In genomic region chr2:186485871-186486650, GRCh38 we compare ENCODE assay signal across 1 cellular context.
TF ChIP-seq lines count a peak whose summit lies in the region.

ZC3H15 (plus strand) TSS chr2:186486260; CDS start chr2:186486383, 123 bp downstream.

TF ChIP-seq in HepG2, 621 proteins besides CTCF, POLR2A, EP300 and RAD21 (continued from another document and continues in another):
- TF ChIP-seq NFAT5 (CRISPR knock-in tag; IDR thresholded peaks at IDR 0.05) (peak; percentile 76), ZNF317 (CRISPR knock-in tag; IDR thresholded peaks at IDR 0.05) (peak; percentile 67; the same call in 1 of the 2 replicates), HDAC1 (CRISPR knock-in tag; IDR thresholded peaks at IDR 0.05) (peak; percentile 97), HMG20A (CRISPR knock-in tag; IDR thresholded peaks at IDR 0.05; ENCODE audit: borderline replicate concordance) (peak; percentile 52; the same call in 1 of the 2 replicates), ZNF772 (CRISPR knock-in tag; IDR thresholded peaks at IDR 0.05) (peak; percentile 40), ZFYVE20 (CRISPR knock-in tag; IDR thresholded peaks at IDR 0.05; ENCODE audit: borderline replicate concordance, low read depth) (no peak), SOX6 (IDR thresholded peaks at IDR 0.05) (no peak), SOX6 (CRISPR knock-in tag; IDR thresholded peaks at IDR 0.05) (peak; percentile 87), ZNF609 (CRISPR knock-in tag; IDR thresholded peaks at IDR 0.05; ENCODE audit: borderline replicate concordance) (peak; percentile 66; the same call in 1 of the 2 replicates), HES4 (CRISPR knock-in tag; IDR thresholded peaks at IDR 0.05; ENCODE audit: borderline replicate concordance) (peak; percentile 88), TOPORS (CRISPR knock-in tag; IDR thresholded peaks at IDR 0.05) (peak; percentile 90), ZNF431 (CRISPR knock-in tag; IDR thresholded peaks at IDR 0.05; ENCODE audit: borderline replicate concordance, low read depth) (0 out of 2 replicates have a peak, but pooled peaks have one; percentile 52), MXD1 (CRISPR knock-in tag; IDR thresholded peaks at IDR 0.05) (peak; percentile 96), ZNF639 (CRISPR knock-in tag; conservative IDR thresholded peaks at IDR 0.05) (peak; percentile 88), ZNF180 (CRISPR knock-in tag; IDR thresholded peaks at IDR 0.05; ENCODE audit: borderline replicate concordance, low read depth) (peak; percentile 83; the same call in 1 of the 2 replicates), ZNF34 (CRISPR knock-in tag; IDR thresholded peaks at IDR 0.05; ENCODE audit: borderline replicate concordance) (0 out of 2 replicates have a peak, but pooled peaks have one; percentile 41), KDM3A (CRISPR knock-in tag; IDR thresholded peaks at IDR 0.05; ENCODE audit: low read depth) (peak; percentile 86), GZF1 (CRISPR knock-in tag; IDR thresholded peaks at IDR 0.05) (peak; percentile 62; the same call in 1 of the 2 replicates), RCOR2 (CRISPR knock-in tag; IDR thresholded peaks at IDR 0.05) (peak; percentile 52; the same call in 1 of the 2 replicates), SNAPC5 (CRISPR knock-in tag; IDR thresholded peaks at IDR 0.05; ENCODE audit: borderline replicate concordance) (peak; percentile 91), ATF6 (CRISPR knock-in tag; conservative IDR thresholded peaks at IDR 0.05) (0 out of 2 replicates have a peak, but pooled peaks have one; percentile 59), ZEB1 (IDR thresholded peaks at IDR 0.05; ENCODE audit: insufficient replicate concordance, low read depth) (no peak), ATF7-NPFF (CRISPR knock-in tag; IDR thresholded peaks at IDR 0.05; ENCODE audit: low read depth) (peak; percentile 79; the same call in 1 of the 2 replicates), IRX3 (CRISPR knock-in tag; IDR thresholded peaks at IDR 0.05; ENCODE audit: borderline replicate concordance, low read depth) (peak; percentile 84; the same call in 1 of the 2 replicates), NR2F2 (IDR thresholded peaks at IDR 0.05; ENCODE audit: borderline replicate concordance, low read depth) (peak; percentile 51; the same call in 1 of the 2 replicates), ZFP41 (CRISPR knock-in tag; IDR thresholded peaks at IDR 0.05; ENCODE audit: borderline replicate concordance) (no peak), GATAD1 (CRISPR knock-in tag; IDR thresholded peaks at IDR 0.05) (peak; percentile 97), XRCC5 (optimal IDR thresholded peaks at IDR 0.05; ENCODE audit: low read length) (peak; percentile 57), TFE3 (CRISPR knock-in tag; IDR thresholded peaks at IDR 0.05) (peak; percentile 69), ZFP91 (CRISPR knock-in tag; IDR thresholded peaks at IDR 0.05; ENCODE audit: borderline replicate concordance) (peak; percentile 97), ZNF513 (CRISPR knock-in tag; conservative IDR thresholded peaks at IDR 0.05) (peak; percentile 48; the same call in 1 of the 2 replicates), ETS1 (CRISPR knock-in tag; IDR thresholded peaks at IDR 0.05) (0 out of 2 replicates have a peak, but pooled peaks have one; percentile 52), ZNF747 (CRISPR knock-in tag; IDR thresholded peaks at IDR 0.05; ENCODE audit: borderline replicate concordance) (peak; percentile 42; the same call in 1 of the 2 replicates)
